ENCODE assay signal across 2 cellular contexts in the genomic region with DNA sequence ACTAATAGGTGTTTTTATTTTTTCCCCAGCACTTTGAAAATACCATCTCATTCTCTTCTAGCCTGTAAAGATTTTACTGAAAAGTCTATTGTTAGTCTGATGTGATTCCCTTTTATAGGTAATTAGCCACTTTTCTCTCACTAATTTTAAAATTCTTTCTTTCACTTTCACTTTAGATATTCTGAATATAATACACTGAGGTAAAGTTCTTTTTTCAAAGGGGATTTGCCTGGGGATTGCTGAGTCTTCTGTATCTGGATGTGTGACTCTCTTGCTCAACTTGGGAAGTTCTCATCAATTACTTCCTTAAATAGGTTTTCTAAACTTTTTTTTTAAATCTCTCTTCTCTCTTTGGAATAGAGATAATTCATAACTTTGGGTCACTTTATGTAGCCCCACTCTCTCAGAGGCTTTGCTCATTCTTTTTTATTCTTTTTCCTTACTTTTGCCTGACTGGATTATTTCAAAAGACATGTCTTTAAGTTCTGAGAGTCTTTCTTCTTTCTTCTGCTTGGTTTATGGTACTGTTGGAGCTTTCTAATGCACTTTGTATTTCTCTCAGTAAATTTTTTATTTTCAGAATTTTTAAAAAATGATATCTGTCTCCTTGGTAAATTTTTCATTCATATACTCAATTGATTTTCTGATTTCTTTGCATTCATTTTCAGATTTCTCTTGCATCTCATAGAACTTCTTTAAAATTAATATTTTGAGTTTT.
TF ChIP-seq lines count a peak whose summit lies in the region.

No MANE protein-coding gene starts in this region.

TF ChIP-seq in HCT116, 20 proteins besides CTCF, POLR2A, EP300 and RAD21:
- TF ChIP-seq ELF1 (IDR thresholded peaks at IDR 0.05; ENCODE audit: borderline replicate concordance, low read depth) (no peak), CBX3 (IDR thresholded peaks at IDR 0.05; ENCODE audit: low read depth) (0 out of 2 replicates have a peak, but pooled peaks have one; percentile 42)
TF ChIP-seq in HCT116: peak in this region for 1.

TF ChIP-seq in GM12878, 131 proteins besides CTCF, POLR2A, EP300 and RAD21:
- TF ChIP-seq, protein P1, sequence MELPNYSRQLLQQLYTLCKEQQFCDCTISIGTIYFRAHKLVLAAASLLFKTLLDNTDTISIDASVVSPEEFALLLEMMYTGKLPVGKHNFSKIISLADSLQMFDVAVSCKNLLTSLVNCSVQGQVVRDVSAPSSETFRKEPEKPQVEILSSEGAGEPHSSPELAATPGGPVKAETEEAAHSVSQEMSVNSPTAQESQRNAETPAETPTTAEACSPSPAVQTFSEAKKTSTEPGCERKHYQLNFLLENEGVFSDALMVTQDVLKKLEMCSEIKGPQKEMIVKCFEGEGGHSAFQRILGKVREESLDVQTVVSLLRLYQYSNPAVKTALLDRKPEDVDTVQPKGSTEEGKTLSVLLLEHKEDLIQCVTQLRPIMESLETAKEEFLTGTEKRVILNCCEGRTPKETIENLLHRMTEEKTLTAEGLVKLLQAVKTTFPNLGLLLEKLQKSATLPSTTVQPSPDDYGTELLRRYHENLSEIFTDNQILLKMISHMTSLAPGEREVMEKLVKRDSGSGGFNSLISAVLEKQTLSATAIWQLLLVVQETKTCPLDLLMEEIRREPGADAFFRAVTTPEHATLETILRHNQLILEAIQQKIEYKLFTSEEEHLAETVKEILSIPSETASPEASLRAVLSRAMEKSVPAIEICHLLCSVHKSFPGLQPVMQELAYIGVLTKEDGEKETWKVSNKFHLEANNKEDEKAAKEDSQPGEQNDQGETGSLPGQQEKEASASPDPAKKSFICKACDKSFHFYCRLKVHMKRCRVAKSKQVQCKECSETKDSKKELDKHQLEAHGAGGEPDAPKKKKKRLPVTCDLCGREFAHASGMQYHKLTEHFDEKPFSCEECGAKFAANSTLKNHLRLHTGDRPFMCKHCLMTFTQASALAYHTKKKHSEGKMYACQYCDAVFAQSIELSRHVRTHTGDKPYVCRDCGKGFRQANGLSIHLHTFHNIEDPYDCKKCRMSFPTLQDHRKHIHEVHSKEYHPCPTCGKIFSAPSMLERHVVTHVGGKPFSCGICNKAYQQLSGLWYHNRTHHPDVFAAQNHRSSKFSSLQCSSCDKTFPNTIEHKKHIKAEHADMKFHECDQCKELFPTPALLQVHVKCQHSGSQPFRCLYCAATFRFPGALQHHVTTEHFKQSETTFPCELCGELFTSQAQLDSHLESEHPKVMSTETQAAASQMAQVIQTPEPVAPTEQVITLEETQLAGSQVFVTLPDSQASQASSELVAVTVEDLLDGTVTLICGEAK (IDR thresholded peaks at IDR 0.05; ENCODE audit: borderline replicate concordance) = no peak
- no peak for TF ChIP-seq HCFC1 (IDR thresholded peaks at IDR 0.05; ENCODE audit: low read length)
- TF ChIP-seq, protein P2, sequence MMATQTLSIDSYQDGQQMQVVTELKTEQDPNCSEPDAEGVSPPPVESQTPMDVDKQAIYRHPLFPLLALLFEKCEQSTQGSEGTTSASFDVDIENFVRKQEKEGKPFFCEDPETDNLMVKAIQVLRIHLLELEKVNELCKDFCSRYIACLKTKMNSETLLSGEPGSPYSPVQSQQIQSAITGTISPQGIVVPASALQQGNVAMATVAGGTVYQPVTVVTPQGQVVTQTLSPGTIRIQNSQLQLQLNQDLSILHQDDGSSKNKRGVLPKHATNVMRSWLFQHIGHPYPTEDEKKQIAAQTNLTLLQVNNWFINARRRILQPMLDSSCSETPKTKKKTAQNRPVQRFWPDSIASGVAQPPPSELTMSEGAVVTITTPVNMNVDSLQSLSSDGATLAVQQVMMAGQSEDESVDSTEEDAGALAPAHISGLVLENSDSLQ (IDR thresholded peaks at IDR 0.05) = no peak
- TF ChIP-seq, protein P3, sequence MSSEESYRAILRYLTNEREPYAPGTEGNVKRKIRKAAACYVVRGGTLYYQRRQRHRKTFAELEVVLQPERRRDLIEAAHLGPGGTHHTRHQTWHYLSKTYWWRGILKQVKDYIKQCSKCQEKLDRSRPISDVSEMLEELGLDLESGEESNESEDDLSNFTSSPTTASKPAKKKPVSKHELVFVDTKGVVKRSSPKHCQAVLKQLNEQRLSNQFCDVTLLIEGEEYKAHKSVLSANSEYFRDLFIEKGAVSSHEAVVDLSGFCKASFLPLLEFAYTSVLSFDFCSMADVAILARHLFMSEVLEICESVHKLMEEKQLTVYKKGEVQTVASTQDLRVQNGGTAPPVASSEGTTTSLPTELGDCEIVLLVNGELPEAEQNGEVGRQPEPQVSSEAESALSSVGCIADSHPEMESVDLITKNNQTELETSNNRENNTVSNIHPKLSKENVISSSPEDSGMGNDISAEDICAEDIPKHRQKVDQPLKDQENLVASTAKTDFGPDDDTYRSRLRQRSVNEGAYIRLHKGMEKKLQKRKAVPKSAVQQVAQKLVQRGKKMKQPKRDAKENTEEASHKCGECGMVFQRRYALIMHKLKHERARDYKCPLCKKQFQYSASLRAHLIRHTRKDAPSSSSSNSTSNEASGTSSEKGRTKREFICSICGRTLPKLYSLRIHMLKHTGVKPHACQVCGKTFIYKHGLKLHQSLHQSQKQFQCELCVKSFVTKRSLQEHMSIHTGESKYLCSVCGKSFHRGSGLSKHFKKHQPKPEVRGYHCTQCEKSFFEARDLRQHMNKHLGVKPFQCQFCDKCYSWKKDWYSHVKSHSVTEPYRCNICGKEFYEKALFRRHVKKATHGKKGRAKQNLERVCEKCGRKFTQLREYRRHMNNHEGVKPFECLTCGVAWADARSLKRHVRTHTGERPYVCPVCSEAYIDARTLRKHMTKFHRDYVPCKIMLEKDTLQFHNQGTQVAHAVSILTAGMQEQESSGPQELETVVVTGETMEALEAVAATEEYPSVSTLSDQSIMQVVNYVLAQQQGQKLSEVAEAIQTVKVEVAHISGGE (CRISPR knock-in tag; IDR thresholded peaks at IDR 0.05) = no peak
- TF ChIP-seq MXI1 (IDR thresholded peaks at IDR 0.05; ENCODE audit: low read depth, low read length) = no peak
- TF ChIP-seq, protein P4, sequence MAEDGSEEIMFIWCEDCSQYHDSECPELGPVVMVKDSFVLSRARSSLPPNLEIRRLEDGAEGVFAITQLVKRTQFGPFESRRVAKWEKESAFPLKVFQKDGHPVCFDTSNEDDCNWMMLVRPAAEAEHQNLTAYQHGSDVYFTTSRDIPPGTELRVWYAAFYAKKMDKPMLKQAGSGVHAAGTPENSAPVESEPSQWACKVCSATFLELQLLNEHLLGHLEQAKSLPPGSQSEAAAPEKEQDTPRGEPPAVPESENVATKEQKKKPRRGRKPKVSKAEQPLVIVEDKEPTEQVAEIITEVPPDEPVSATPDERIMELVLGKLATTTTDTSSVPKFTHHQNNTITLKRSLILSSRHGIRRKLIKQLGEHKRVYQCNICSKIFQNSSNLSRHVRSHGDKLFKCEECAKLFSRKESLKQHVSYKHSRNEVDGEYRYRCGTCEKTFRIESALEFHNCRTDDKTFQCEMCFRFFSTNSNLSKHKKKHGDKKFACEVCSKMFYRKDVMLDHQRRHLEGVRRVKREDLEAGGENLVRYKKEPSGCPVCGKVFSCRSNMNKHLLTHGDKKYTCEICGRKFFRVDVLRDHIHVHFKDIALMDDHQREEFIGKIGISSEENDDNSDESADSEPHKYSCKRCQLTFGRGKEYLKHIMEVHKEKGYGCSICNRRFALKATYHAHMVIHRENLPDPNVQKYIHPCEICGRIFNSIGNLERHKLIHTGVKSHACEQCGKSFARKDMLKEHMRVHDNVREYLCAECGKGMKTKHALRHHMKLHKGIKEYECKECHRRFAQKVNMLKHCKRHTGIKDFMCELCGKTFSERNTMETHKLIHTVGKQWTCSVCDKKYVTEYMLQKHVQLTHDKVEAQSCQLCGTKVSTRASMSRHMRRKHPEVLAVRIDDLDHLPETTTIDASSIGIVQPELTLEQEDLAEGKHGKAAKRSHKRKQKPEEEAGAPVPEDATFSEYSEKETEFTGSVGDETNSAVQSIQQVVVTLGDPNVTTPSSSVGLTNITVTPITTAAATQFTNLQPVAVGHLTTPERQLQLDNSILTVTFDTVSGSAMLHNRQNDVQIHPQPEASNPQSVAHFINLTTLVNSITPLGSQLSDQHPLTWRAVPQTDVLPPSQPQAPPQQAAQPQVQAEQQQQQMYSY (CRISPR knock-in tag; IDR thresholded peaks at IDR 0.05) = no peak
- no peak for TF ChIP-seq TARDBP (IDR thresholded peaks at IDR 0.05; ENCODE audit: borderline replicate concordance)
- no peak for TF ChIP-seq SIN3A (IDR thresholded peaks at IDR 0.05; ENCODE audit: low read depth, low read length)
- no peak for TF ChIP-seq EGR1 (IDR thresholded peaks at IDR 0.05; ENCODE audit: borderline replicate concordance in 1 of 2, low read depth in 2 of 2, low read length in 2 of 2)
- TF ChIP-seq, protein P5, sequence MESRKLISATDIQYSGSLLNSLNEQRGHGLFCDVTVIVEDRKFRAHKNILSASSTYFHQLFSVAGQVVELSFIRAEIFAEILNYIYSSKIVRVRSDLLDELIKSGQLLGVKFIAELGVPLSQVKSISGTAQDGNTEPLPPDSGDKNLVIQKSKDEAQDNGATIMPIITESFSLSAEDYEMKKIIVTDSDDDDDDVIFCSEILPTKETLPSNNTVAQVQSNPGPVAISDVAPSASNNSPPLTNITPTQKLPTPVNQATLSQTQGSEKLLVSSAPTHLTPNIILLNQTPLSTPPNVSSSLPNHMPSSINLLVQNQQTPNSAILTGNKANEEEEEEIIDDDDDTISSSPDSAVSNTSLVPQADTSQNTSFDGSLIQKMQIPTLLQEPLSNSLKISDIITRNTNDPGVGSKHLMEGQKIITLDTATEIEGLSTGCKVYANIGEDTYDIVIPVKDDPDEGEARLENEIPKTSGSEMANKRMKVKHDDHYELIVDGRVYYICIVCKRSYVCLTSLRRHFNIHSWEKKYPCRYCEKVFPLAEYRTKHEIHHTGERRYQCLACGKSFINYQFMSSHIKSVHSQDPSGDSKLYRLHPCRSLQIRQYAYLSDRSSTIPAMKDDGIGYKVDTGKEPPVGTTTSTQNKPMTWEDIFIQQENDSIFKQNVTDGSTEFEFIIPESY (IDR thresholded peaks at IDR 0.05) = no peak
- TF ChIP-seq, protein P6, sequence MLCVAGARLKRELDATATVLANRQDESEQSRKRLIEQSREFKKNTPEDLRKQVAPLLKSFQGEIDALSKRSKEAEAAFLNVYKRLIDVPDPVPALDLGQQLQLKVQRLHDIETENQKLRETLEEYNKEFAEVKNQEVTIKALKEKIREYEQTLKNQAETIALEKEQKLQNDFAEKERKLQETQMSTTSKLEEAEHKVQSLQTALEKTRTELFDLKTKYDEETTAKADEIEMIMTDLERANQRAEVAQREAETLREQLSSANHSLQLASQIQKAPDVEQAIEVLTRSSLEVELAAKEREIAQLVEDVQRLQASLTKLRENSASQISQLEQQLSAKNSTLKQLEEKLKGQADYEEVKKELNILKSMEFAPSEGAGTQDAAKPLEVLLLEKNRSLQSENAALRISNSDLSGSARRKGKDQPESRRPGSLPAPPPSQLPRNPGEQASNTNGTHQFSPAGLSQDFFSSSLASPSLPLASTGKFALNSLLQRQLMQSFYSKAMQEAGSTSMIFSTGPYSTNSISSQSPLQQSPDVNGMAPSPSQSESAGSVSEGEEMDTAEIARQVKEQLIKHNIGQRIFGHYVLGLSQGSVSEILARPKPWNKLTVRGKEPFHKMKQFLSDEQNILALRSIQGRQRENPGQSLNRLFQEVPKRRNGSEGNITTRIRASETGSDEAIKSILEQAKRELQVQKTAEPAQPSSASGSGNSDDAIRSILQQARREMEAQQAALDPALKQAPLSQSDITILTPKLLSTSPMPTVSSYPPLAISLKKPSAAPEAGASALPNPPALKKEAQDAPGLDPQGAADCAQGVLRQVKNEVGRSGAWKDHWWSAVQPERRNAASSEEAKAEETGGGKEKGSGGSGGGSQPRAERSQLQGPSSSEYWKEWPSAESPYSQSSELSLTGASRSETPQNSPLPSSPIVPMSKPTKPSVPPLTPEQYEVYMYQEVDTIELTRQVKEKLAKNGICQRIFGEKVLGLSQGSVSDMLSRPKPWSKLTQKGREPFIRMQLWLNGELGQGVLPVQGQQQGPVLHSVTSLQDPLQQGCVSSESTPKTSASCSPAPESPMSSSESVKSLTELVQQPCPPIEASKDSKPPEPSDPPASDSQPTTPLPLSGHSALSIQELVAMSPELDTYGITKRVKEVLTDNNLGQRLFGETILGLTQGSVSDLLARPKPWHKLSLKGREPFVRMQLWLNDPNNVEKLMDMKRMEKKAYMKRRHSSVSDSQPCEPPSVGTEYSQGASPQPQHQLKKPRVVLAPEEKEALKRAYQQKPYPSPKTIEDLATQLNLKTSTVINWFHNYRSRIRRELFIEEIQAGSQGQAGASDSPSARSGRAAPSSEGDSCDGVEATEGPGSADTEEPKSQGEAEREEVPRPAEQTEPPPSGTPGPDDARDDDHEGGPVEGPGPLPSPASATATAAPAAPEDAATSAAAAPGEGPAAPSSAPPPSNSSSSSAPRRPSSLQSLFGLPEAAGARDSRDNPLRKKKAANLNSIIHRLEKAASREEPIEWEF (IDR thresholded peaks at IDR 0.05; ENCODE audit: insufficient replicate concordance, low read depth, low read length) = no peak
- TF ChIP-seq SREBF1 (IDR thresholded peaks at IDR 0.05; ENCODE audit: low read length) = no peak
